Comparison of ENCODE assay signal across 16 cellular contexts in the genomic region with DNA sequence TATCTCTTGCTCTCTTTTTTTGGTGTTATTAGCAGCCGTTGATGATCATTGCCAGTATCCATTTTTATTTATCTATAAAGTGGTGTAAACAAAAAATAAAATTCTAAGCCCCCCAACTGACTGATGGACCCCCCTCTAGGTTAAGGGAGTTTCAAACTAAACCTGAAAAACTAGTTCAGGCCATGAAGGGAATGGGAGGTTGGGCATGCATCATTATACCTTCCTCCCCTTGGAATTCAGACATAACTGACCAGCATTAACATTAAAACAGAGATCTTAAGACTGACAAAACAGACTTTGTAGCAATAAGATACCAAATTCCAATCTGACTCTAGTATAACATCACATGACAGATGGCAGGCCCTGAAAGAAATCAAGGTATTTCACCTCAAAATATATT.
"Had no signal": no experiment of that assay in that cellular context is flagged by ENCODE, and none has a peak within 500 bp of the region (broad histone marks: within the 10 kb centered on the region; RNA-seq: fewer than 3 reads in every experiment).

No MANE protein-coding gene starts in this region.

- H3K27me3 Mint-ChIP-seq: activated CD4-positive, alpha-beta T cell treated with anti-CD3 and anti-CD28 coated beads, Interleukin-2, amount 10 ng/mL, durations not matched to agents 7 days and 5 days; activated naive CD8-positive, alpha-beta T cell treated with anti-CD3 and anti-CD28 coated beads, Interleukin-2, amount 50 U/mL, for 24 hours; naive thymus-derived CD8-positive, alpha-beta T cell had no signal

- H3K4me3 Mint-ChIP-seq: activated CD4-positive, alpha-beta T cell treated with anti-CD3 and anti-CD28 coated beads, Interleukin-2, amount 10 ng/mL, durations not matched to agents 7 days and 5 days; activated naive CD8-positive, alpha-beta T cell treated with anti-CD3 and anti-CD28 coated beads, Interleukin-2, amount 50 U/mL, for 24 hours; naive thymus-derived CD8-positive, alpha-beta T cell had no signal

- H3K36me3 ChIP-seq: breast epithelium, gastrocnemius medialis, heart left ventricle, left lung, right lobe of liver had no signal

- DNase-seq: activated CD4-positive, alpha-beta T cell treated with anti-CD3 and anti-CD28 coated beads, Interleukin-2, amount 10 ng/mL, durations not matched to agents 7 days and 5 days; activated CD4-positive, CD25-positive, alpha-beta regulatory T cell; activated CD8-positive, alpha-beta memory T cell treated with anti-CD3 and anti-CD28 coated beads for 24 hours; activated naive CD4-positive, alpha-beta T cell treated with Interleukin-2 at 50 U/mL for 16 hours; activated naive CD8-positive, alpha-beta T cell treated with anti-CD3 and anti-CD28 coated beads, Interleukin-2, amount 50 U/mL, for 24 hours; aorta; erythroblast; gastrocnemius medialis; heart left ventricle; left lung; mammary epithelial cell; naive thymus-derived CD8-positive, alpha-beta T cell; right lobe of liver; stomach; testis had no signal

- H3K27ac Mint-ChIP-seq: activated CD4-positive, alpha-beta T cell treated with anti-CD3 and anti-CD28 coated beads, Interleukin-2, amount 10 ng/mL, durations not matched to agents 7 days and 5 days; activated naive CD8-positive, alpha-beta T cell treated with anti-CD3 and anti-CD28 coated beads, Interleukin-2, amount 50 U/mL, for 24 hours had no signal

- H3K4me1 ChIP-seq: breast epithelium, testis had no signal

- H3K4me3 ChIP-seq: breast epithelium, gastrocnemius medialis, heart left ventricle, left lung, right lobe of liver, stomach, testis had no signal

- H3K27me3 ChIP-seq: breast epithelium, gastrocnemius medialis, heart left ventricle, left lung, right lobe of liver, stomach, testis had no signal

- ATAC-seq: gastrocnemius medialis; heart left ventricle; left lung; naive thymus-derived CD8-positive, alpha-beta T cell; right lobe of liver had no signal

- H3K27ac ChIP-seq: breast epithelium, gastrocnemius medialis, heart left ventricle, left lung, right lobe of liver, stomach, testis had no signal
